Comparison of ENCODE assay signal across 11 cellular contexts in the genomic region with DNA sequence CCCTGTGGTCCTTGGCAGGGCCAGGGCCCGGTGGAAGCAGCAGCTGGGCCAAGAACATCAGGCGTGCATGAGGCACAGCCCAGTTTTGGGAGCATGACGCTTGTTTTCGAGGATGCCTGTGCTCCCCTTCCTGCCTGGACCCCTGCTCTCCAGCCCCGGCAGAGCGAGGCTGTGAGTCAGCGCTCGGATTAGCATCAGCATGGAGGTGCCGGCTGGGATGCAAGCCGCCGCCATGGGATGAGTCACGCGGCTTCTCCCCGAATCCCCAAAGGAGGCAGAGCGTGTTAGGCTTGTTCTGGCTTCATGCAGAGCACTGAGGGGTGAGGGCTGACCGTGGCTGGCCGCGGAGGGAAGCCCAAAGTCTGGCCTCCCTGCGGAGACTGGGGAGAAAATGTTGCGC. TPM values are rescaled to one million over a fixed set of nuclear protein-coding genes. Genes with fewer than 3 reads are reported as not detected.
A peak's percentile ranks its signal among the peaks of the same experiment; 100 is the strongest.
DNase-seq lines count a peak whose midpoint lies in the region; ATAC-seq and TF ChIP-seq lines count a peak whose summit lies in the region.
"Not testable (repeated sequence)": the region's sequence is repeated elsewhere in the genome, so short reads cannot be mapped to it uniquely, and the experiment has no call there.
"Had no signal": no experiment of that assay in that cellular context is flagged by ENCODE, and none has a peak within 500 bp of the region (broad histone marks: within the 10 kb centered on the region; RNA-seq: fewer than 3 reads in every experiment).

No MANE protein-coding gene starts in this region.

- TF ChIP-seq POLR2A in esophagus squamous epithelium (IDR thresholded peaks at IDR 0.05), result not testable (repeated sequence)

- H3K4me3 ChIP-seq in GM23338; astrocyte of the spinal cord (ENCODE audit: low read depth, low read length); right atrium auricular region; neuron (ENCODE audit: low read length): not testable (repeated sequence)
- H3K4me3 ChIP-seq in PC-9, result peak overlapping the region; percentile 21; the same call in 1 of the 2 replicates
- H3K4me3 ChIP-seq in esophagus squamous epithelium, result peak overlapping the region in 1 of 4 donors; percentile 24

- H3K36me3 ChIP-seq in GM23338 (ENCODE audit: insufficient read depth); PC-9 (ENCODE audit: low read depth); esophagus squamous epithelium; right atrium auricular region; neuron (ENCODE audit: insufficient read depth, low read length): not testable (repeated sequence)

- TF ChIP-seq CTCF in GM23338 (conservative IDR thresholded peaks at IDR 0.05; ENCODE audit: low read depth in 2 of 2); PC-9 (conservative IDR thresholded peaks at IDR 0.05); astrocyte of the spinal cord (IDR thresholded peaks at IDR 0.05; ENCODE audit: low read depth, low read length); esophagus squamous epithelium (IDR thresholded peaks at IDR 0.05); right atrium auricular region (IDR thresholded peaks at IDR 0.05): not testable (repeated sequence)

- intact Hi-C loops in PC-9 (cut with micrococcal nuclease; ENCODE audit: unreplicated experiment), result loop anchor here (2.0 kb wide), 1 partner anchor 108 kb away; no protein-coding TSS in a partner anchor
- intact Hi-C loops in esophagus squamous epithelium (cut with DNase I), result not testable (repeated sequence)

- H3K79me2 ChIP-seq in GM23338 (replicated peaks; ENCODE audit: insufficient read depth); PC-9 (ENCODE audit: low read depth): not testable (repeated sequence)

- not testable (repeated sequence) for H2AFZ ChIP-seq in GM23338
- H2AFZ ChIP-seq in PC-9 (peak overlapping the region; percentile 77), neuron (ENCODE audit: low read depth, low read length) (peak overlapping the region; percentile 53)

- not testable (repeated sequence) for H3K9me2 ChIP-seq in GM23338 (ENCODE audit: insufficient read depth); PC-9 (ENCODE audit: insufficient read depth)

- not testable (repeated sequence) for H3K9me3 ChIP-seq in PC-9 (ENCODE audit: insufficient read depth, low read depth); esophagus squamous epithelium; right atrium auricular region; neuron (ENCODE audit: low read length)

- not testable (repeated sequence) for H3K9me3 Mint-ChIP-seq in GM23338

- peaks cover 39% of the 10 kb centered on the region for H3K4me1 Mint-ChIP-seq in GM23338

- BruUV-seq in PC-9 (replicated peaks; lab: Mats Ljungman, UMichigan), result not testable (repeated sequence)

- H4K20me1 ChIP-seq in GM23338 (replicated peaks; ENCODE audit: insufficient read depth); PC-9 (ENCODE audit: insufficient read depth): not testable (repeated sequence)

- H3K4me3 Mint-ChIP-seq in GM23338, result not testable (repeated sequence)

- DNase-seq in A172 (ENCODE audit: low spot score) (peak; percentile 67), PC-9 (peak; percentile 58 to 81), astrocyte of the spinal cord (ENCODE audit: low read depth, low spot score) (peak; percentile 73), right atrium auricular region (ENCODE audit: low spot score) (peak; percentile 67), smooth muscle cell of the brain vasculature (ENCODE audit: low read depth, low spot score) (peak; percentile 47)
- not testable (repeated sequence) for DNase-seq in GM23338 (ENCODE audit: low spot score); esophagus squamous epithelium (lab: John Stamatoyannopoulos, UW)

- peaks cover 13% of the 10 kb centered on the region; the same call in 2 of the 3 replicates for H3K36me3 Mint-ChIP-seq in GM23338 (ENCODE audit: low read depth)

- H3K4me1 ChIP-seq in GM23338 (ENCODE audit: insufficient read depth); right atrium auricular region; neuron (ENCODE audit: insufficient read depth, low read length): not testable (repeated sequence)
- H3K4me1 ChIP-seq in PC-9 (replicated peaks; ENCODE audit: insufficient read depth), result peaks cover 37% of the 10 kb centered on the region
- peaks cover 0 to 26% (median 7%) of the 10 kb centered on the region in 3 donors for H3K4me1 ChIP-seq in esophagus squamous epithelium

- H3F3A ChIP-seq in GM23338 (replicated peaks; ENCODE audit: low read depth), result peaks cover 16% of the 10 kb centered on the region; the same call in 1 of the 2 replicates
- H3F3A ChIP-seq in PC-9 (ENCODE audit: insufficient read depth, low read depth), result peaks cover 12% of the 10 kb centered on the region

- H3K27ac ChIP-seq in GM23338 (ENCODE audit: low read depth) (peak overlapping the region; percentile 95), PC-9 (peak overlapping the region; percentile 74), esophagus squamous epithelium (peak overlapping the region; percentile 63 to 81 (median 72)), right atrium auricular region (peak overlapping the region in 1 of 2 donors; percentile 54)

- H3K27me3 ChIP-seq in GM23338 (ENCODE audit: insufficient read depth); PC-9 (ENCODE audit: insufficient read depth, low read depth); esophagus squamous epithelium; right atrium auricular region; neuron (ENCODE audit: insufficient read depth, low read length): not testable (repeated sequence)

- CTCF ChIA-PET in PC-9 (lab: Charles Lee), result not testable (repeated sequence)

- H3K27me3 Mint-ChIP-seq in GM23338 (ENCODE audit: insufficient read depth, low read depth, poor library complexity), result not testable (repeated sequence)

- H3K27ac Mint-ChIP-seq in GM23338, result peak overlapping the region; percentile 95

- not testable (repeated sequence) for H3K4me2 ChIP-seq in GM23338
- H3K4me2 ChIP-seq in PC-9, result peak overlapping the region; percentile 66

- WGBS in esophagus squamous epithelium, 2 donors, result 71% methylated on average over 3 of the region's 20 CpGs; no CpG with 5 or more reads in 1 of the 2 donors

- peak; percentile 27 for ATAC-seq in GM23338

- POLR2A ChIA-PET in PC-9 (lab: Charles Lee; ENCODE audit: unreplicated experiment), result not testable (repeated sequence)

- in situ Hi-C loops in astrocyte of the spinal cord (cut with HindIII; ENCODE audit: low sequenced_read_pairs), result not testable (repeated sequence)

RNA-seq across cellular contexts. Expression of a gene that starts 23.9 kb away (rescaled TPM):
- total RNA-seq in A172 (2014; rRNA removed; shearing (Covaris generic)), result 7.2 and 11.7 TPM in 2 replicates
- total RNA-seq in GM23338 (2014; rRNA removed; shearing (Covaris generic)), result 47.0 and 63.8 TPM in 2 replicates
- 15.6 and 17.6 TPM in 2 replicates for polyA plus RNA-seq in GM23338 (2016; fragmentation: Nextera tagmentation; extraction: Ambion mirVana)
- total RNA-seq in PC-9 (2021) (1.7 and 2.0 TPM in 2 replicates), esophagus squamous epithelium (1 to 10 TPM in 1 of 4 donors, under 1 TPM in 2, not detected in 1; 0.42 to 1.7 (median 0.95) TPM), right atrium auricular region (1 to 10 TPM; 4.3 to 6.0 TPM)
- total RNA-seq: activated CD4-positive, alpha-beta memory T cell treated with anti-CD3 and anti-CD28 coated beads, Interleukin-2, amount 10 ng/mL, durations not matched to agents 7 days and 5 days; CD4-positive, alpha-beta T cell; T-helper 1 cell treated with Interleukin-12 subunit alpha and Interleukin-12 subunit beta and Interleukin-4 antibody, amounts not matched to agents 30 ng/mL and 1 ng/mL, for 36 hours had no signal

RNA-seq across cellular contexts. Expression of a gene that starts 53.0 kb away (rescaled TPM):
- not detected in 2 replicates for total RNA-seq in A172 (2014; rRNA removed; shearing (Covaris generic))
- 0.28 and 0.97 TPM in 2 replicates for total RNA-seq in GM23338 (2014; rRNA removed; shearing (Covaris generic))
- 0.40 and 0.60 TPM in 2 replicates for polyA plus RNA-seq in GM23338 (2016; fragmentation: Nextera tagmentation; extraction: Ambion mirVana)
- total RNA-seq in PC-9 (2021) (not detected in 2 replicates), esophagus squamous epithelium (10 to 100 TPM in 2 of 4 donors, 1 to 10 TPM in 2; 8.0 to 16.9 (median 11.8) TPM), right atrium auricular region (1 to 10 TPM in 1 of 2 donors, under 1 TPM in 1; 0.51 to 1.3 TPM)
- total RNA-seq: activated CD4-positive, alpha-beta memory T cell treated with anti-CD3 and anti-CD28 coated beads, Interleukin-2, amount 10 ng/mL, durations not matched to agents 7 days and 5 days; CD4-positive, alpha-beta T cell had no signal
